ENCODE assay signal across 1 cellular context in genomic region chr16:10743227-10743609, GRCh38.
TF ChIP-seq lines count a peak whose summit lies in the region.

No MANE protein-coding gene starts in this region.

TF ChIP-seq in K562, 482 proteins besides CTCF, POLR2A, EP300 and RAD21:
- TF ChIP-seq C11orf30 (IDR thresholded peaks at IDR 0.05; ENCODE audit: low read depth), result no peak
- no peak for TF ChIP-seq SRSF3 (IDR thresholded peaks at IDR 0.05; ENCODE audit: insufficient read depth, low read length)
- no peak for TF ChIP-seq ERF (CRISPR knock-in tag; IDR thresholded peaks at IDR 0.05)
- peak; percentile 18; the same call in 1 of the 2 replicates for TF ChIP-seq CEBPB (tag; IDR thresholded peaks at IDR 0.05)
- TF ChIP-seq CEBPG (CRISPR knock-in tag; IDR thresholded peaks at IDR 0.05), result no peak
- TF ChIP-seq CEBPG (tag; conservative IDR thresholded peaks at IDR 0.05 in 1 of 2, IDR thresholded peaks at IDR 0.05 in 1 of 2), result peak in 1 of 2 experiments; percentile 39; a peak in 2 of 4 replicates
- no peak for TF ChIP-seq GATA2 (CRISPR knock-in tag; IDR thresholded peaks at IDR 0.05)
- TF ChIP-seq RNF219 (CRISPR knock-in tag; IDR thresholded peaks at IDR 0.05), result no peak
- TF ChIP-seq DPF2 (IDR thresholded peaks at IDR 0.05), result 0 out of 2 replicates have a peak, but pooled peaks have one; percentile 8
- peak; percentile 67 for TF ChIP-seq PRDM10 (IDR thresholded peaks at IDR 0.05; ENCODE audit: partially characterized antibody)
